ENCODE assay signal across 22 cellular contexts in the genomic region with DNA sequence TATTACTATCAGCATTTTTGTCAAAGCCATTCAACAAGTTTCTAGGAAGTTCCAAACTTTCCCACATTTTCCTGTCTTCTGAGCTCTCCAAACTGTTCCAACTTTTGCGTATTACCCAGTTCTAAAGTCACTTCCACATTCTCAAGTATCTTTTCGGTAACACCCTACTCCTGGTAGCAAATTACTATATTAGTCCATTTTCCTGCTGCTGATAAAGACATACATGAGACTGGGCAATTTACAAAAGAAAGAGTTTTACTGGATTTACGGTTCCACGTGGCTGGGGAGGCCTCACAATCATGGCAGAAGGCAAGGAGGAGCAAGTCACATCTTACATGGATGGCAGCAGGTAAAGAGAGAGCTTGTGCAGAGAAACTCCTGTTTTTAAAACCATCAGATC. TPM values are rescaled to one million over a fixed set of nuclear protein-coding genes. Genes with fewer than 3 reads are reported as not detected.
"Had no signal": no experiment of that assay in that cellular context is flagged by ENCODE, and none has a peak within 500 bp of the region (broad histone marks: within the 10 kb centered on the region; RNA-seq: fewer than 3 reads in every experiment).

No MANE protein-coding gene starts in this region.

RNA-seq across cellular contexts. Expression of a gene that starts 49.2 kb away (rescaled TPM):
- total RNA-seq: hepatocyte; kidney; kidney epithelial cell; left cardiac atrium; left colon; left lobe of liver; left ventricle myocardium inferior; left ventricle myocardium superior; lower leg skin; lower lobe of right lung; lung; lung microvascular endothelial cell; mammary epithelial cell; mesenteric fat pad; mesothelial cell of epicardium; mucosa of descending colon; mucosa of gallbladder; myocyte; naive thymus-derived CD4-positive, alpha-beta T cell had no signal
- polyA plus RNA-seq: hepatocyte; immature natural killer cell; keratinocyte; liver; mammary epithelial cell; naive thymus-derived CD4-positive, alpha-beta T cell had no signal
